9 cellular contexts compared by ENCODE assay signal in the genomic region with DNA sequence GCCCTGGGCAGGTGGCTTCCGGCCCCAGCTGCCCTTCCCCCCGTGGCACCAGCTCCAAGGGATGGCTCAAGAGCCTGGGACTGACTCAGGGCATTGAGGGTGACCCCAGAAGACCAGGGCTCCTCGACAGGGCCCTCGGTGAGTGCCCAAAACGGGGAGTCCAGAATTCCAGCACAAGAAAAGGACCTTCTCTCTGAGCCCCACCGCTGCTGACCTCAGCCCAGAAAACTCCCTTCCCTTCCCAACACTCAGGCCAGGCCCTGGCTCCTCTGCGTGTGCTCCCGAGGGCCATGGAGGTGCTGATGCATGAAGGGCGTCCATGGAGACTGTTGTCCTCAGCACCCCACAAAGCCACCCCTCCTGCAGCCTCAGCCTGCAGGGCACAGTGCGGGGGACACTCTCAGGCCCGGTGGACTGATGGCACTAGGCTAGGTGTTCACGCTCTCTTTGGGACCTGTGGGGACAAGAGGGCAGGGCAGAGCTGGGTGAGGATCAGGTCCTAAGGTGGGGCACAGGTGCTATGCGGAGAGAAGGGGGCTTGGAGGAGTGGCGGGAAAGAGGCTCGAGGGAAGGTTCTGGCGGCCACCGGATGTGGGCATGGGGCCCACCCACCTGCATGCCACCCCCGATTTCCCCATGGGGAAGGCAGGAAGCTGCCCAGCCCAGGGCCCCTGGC. TPM values are rescaled to one million over a fixed set of nuclear protein-coding genes. Genes with fewer than 3 reads are reported as not detected.
DNase-seq lines count a peak whose midpoint lies in the region; ATAC-seq and TF ChIP-seq lines count a peak whose summit lies in the region.
"Had no signal": no experiment of that assay in that cellular context is flagged by ENCODE, and none has a peak within 500 bp of the region (broad histone marks: within the 10 kb centered on the region; RNA-seq: fewer than 3 reads in every experiment).

No MANE protein-coding gene starts in this region.

- ATAC-seq in activated T-helper 17 cell treated with anti-CD3 and anti-CD28 coated beads, Interleukin-2, amount 50 U/mL, for 72 hours (replicated peaks): no peak
- ATAC-seq in natural killer cell treated with Interleukin-12 subunit alpha and Interleukin-12 subunit beta and Interleukin-15 and Interleukin-18, amount 100 ng/mL, for 72 hours: no peak
- ATAC-seq in GM18868 (IDR thresholded peaks at IDR 0.05; ENCODE audit: unreplicated experiment): no peak

- peaks cover 28% of the 10 kb centered on the region for H3K36me3 ChIP-seq in KOPT-K1 (ENCODE audit: insufficient read depth, low read length)

- peak overlapping the region; percentile 100 for H3K27ac Mint-ChIP-seq in activated T-helper 17 cell treated with anti-CD3 and anti-CD28 coated beads, Interleukin-2, amount 50 U/mL, for 72 hours
- H3K27ac Mint-ChIP-seq in natural killer cell treated with Interleukin-12 subunit alpha and Interleukin-12 subunit beta and Interleukin-15 and Interleukin-18, amount 100 ng/mL, for 72 hours: peak overlapping the region; percentile 100

- H3K4me3 Mint-ChIP-seq in activated T-helper 17 cell treated with anti-CD3 and anti-CD28 coated beads, Interleukin-2, amount 50 U/mL, for 72 hours: peak overlapping the region; percentile 98
- peak overlapping the region; percentile 80 for H3K4me3 Mint-ChIP-seq in natural killer cell treated with Interleukin-12 subunit alpha and Interleukin-12 subunit beta and Interleukin-15 and Interleukin-18, amount 100 ng/mL, for 72 hours

- POLR2A ChIA-PET in RWPE1 (lab: Yijun Ruan, JAX; ENCODE audit: low non-redundant PET): no interaction called here

- no peak for TF ChIP-seq CTCF in RWPE1 (conservative IDR thresholded peaks at IDR 0.05; ENCODE audit: low read depth)

- H3K27me3 Mint-ChIP-seq in activated T-helper 17 cell treated with anti-CD3 and anti-CD28 coated beads, Interleukin-2, amount 50 U/mL, for 72 hours: no peaks in the 10 kb centered on the region
- no peaks in the 10 kb centered on the region for H3K27me3 Mint-ChIP-seq in natural killer cell treated with Interleukin-12 subunit alpha and Interleukin-12 subunit beta and Interleukin-15 and Interleukin-18, amount 100 ng/mL, for 72 hours

- H3K27ac ChIP-seq in KOPT-K1 (ENCODE audit: low read depth, low read length, poor library complexity, severe bottlenecking): peak overlapping the region; percentile 99
- H3K27ac ChIP-seq in RWPE1: no peak overlapping the region

- H3K9me3 Mint-ChIP-seq in activated T-helper 17 cell treated with anti-CD3 and anti-CD28 coated beads, Interleukin-2, amount 50 U/mL, for 72 hours: no peaks in the 10 kb centered on the region
- no peaks in the 10 kb centered on the region for H3K9me3 Mint-ChIP-seq in natural killer cell treated with Interleukin-12 subunit alpha and Interleukin-12 subunit beta and Interleukin-15 and Interleukin-18, amount 100 ng/mL, for 72 hours

- peaks cover 100% of the 10 kb centered on the region for H3K36me3 Mint-ChIP-seq in activated T-helper 17 cell treated with anti-CD3 and anti-CD28 coated beads, Interleukin-2, amount 50 U/mL, for 72 hours (ENCODE audit: low read depth)
- H3K36me3 Mint-ChIP-seq in natural killer cell treated with Interleukin-12 subunit alpha and Interleukin-12 subunit beta and Interleukin-15 and Interleukin-18, amount 100 ng/mL, for 72 hours: peaks cover 21% of the 10 kb centered on the region

- H3K9me3 ChIP-seq in KOPT-K1 (ENCODE audit: insufficient read depth, low read length, poor library complexity, severe bottlenecking): peaks cover 17% of the 10 kb centered on the region

- DNase-seq in 8988T (peak; percentile 1), RWPE1 (ENCODE audit: low spot score) (no peak), NCI-H2171 (lab: John Stamatoyannopoulos, UW) (no peak), NCI-H748 (lab: John Stamatoyannopoulos, UW; ENCODE audit: unreplicated experiment) (no peak)
- DNase-seq in natural killer cell treated with Interleukin-12 subunit alpha and Interleukin-12 subunit beta and Interleukin-15 and Interleukin-18, amount 100 ng/mL, for 72 hours (ENCODE audit: low spot score): no peak
- DNase-seq: COR-L47 had no signal

- CTCF ChIA-PET in RWPE1 (lab: Yijun Ruan, JAX): interaction anchor here (0.6 to 0.7 kb wide), 2 partner anchors 22 to 1465 kb away, joined by 3 to 5 read pairs; no protein-coding TSS in a partner anchor

- H3K4me1 Mint-ChIP-seq in activated T-helper 17 cell treated with anti-CD3 and anti-CD28 coated beads, Interleukin-2, amount 50 U/mL, for 72 hours: peaks cover 23% of the 10 kb centered on the region
- peaks cover 77 to 80% of the 10 kb centered on the region in 2 donors for H3K4me1 Mint-ChIP-seq in natural killer cell treated with Interleukin-12 subunit alpha and Interleukin-12 subunit beta and Interleukin-15 and Interleukin-18, amount 100 ng/mL, for 72 hours (ENCODE audit: low read depth in 2 of 2)

RNA-seq across cellular contexts. Expression of a gene that starts 4.3 kb away (rescaled TPM):
- 100 to 1,000 TPM in 1 of 2 donors, 10 to 100 TPM in 1; 97.2 to 107 TPM for total RNA-seq in activated T-helper 17 cell treated with anti-CD3 and anti-CD28 coated beads, Interleukin-2, amount 50 U/mL, for 72 hours
- total RNA-seq in natural killer cell treated with Interleukin-12 subunit alpha and Interleukin-12 subunit beta and Interleukin-15 and Interleukin-18, amount 100 ng/mL, for 72 hours: 10 to 100 TPM; 54.0 to 82.3 TPM

RNA-seq across cellular contexts. Expression of a gene that starts 19.1 kb away (rescaled TPM):
- 100 to 1,000 TPM; 117 to 147 TPM for total RNA-seq in activated T-helper 17 cell treated with anti-CD3 and anti-CD28 coated beads, Interleukin-2, amount 50 U/mL, for 72 hours
- 100 to 1,000 TPM in 1 of 2 donors, 10 to 100 TPM in 1; 84.0 to 143 TPM for total RNA-seq in natural killer cell treated with Interleukin-12 subunit alpha and Interleukin-12 subunit beta and Interleukin-15 and Interleukin-18, amount 100 ng/mL, for 72 hours

RNA-seq across cellular contexts. Expression of a gene that starts 52.1 kb away (rescaled TPM):
- 1 to 10 TPM; 1.2 to 2.0 TPM for total RNA-seq in activated T-helper 17 cell treated with anti-CD3 and anti-CD28 coated beads, Interleukin-2, amount 50 U/mL, for 72 hours
- not detected for total RNA-seq in natural killer cell treated with Interleukin-12 subunit alpha and Interleukin-12 subunit beta and Interleukin-15 and Interleukin-18, amount 100 ng/mL, for 72 hours
